In genomic region chr22:45772726-45773125, GRCh38 we compare ENCODE assay signal across 15 cellular contexts.
"Had no signal": no experiment of that assay in that cellular context is flagged by ENCODE, and none has a peak within 500 bp of the region (broad histone marks: within the 10 kb centered on the region; RNA-seq: fewer than 3 reads in every experiment).

No MANE protein-coding gene starts in this region.

- H3K27ac ChIP-seq: epithelial cell of prostate, heart left ventricle, stomach, testis, upper lobe of right lung had no signal

- H3K4me1 Mint-ChIP-seq: activated naive CD8-positive, alpha-beta T cell treated with anti-CD3 and anti-CD28 coated beads, Interleukin-2, amount 10 ng/mL, durations not matched to agents 7 days and 5 days had no signal

- H3K27me3 ChIP-seq: heart left ventricle, stomach, testis, upper lobe of right lung had no signal

- H3K36me3 ChIP-seq: upper lobe of right lung had no signal

- FAIRE-seq: bronchial epithelial cell, frontal cortex had no signal

- H3K9me3 Mint-ChIP-seq: activated CD8-positive, alpha-beta T cell treated with anti-CD3 and anti-CD28 coated beads for 36 hours; activated naive CD8-positive, alpha-beta T cell treated with anti-CD3 and anti-CD28 coated beads, Interleukin-2, amount 10 ng/mL, durations not matched to agents 7 days and 5 days; immature natural killer cell had no signal

- H3K27me3 Mint-ChIP-seq: activated CD8-positive, alpha-beta T cell treated with anti-CD3 and anti-CD28 coated beads for 36 hours; activated naive CD8-positive, alpha-beta T cell treated with anti-CD3 and anti-CD28 coated beads, Interleukin-2, amount 10 ng/mL, durations not matched to agents 7 days and 5 days had no signal

- H3K27ac Mint-ChIP-seq: activated CD8-positive, alpha-beta T cell treated with anti-CD3 and anti-CD28 coated beads for 36 hours; activated naive CD8-positive, alpha-beta T cell treated with anti-CD3 and anti-CD28 coated beads, Interleukin-2, amount 10 ng/mL, durations not matched to agents 7 days and 5 days; immature natural killer cell; nephron progenitor cell had no signal

- ATAC-seq: activated CD8-positive, alpha-beta T cell treated with anti-CD3 and anti-CD28 coated beads for 36 hours; heart left ventricle; sciatic nerve; upper lobe of right lung had no signal

- H3K4me3 Mint-ChIP-seq: activated CD8-positive, alpha-beta T cell treated with anti-CD3 and anti-CD28 coated beads for 36 hours; activated naive CD8-positive, alpha-beta T cell treated with anti-CD3 and anti-CD28 coated beads, Interleukin-2, amount 10 ng/mL, durations not matched to agents 7 days and 5 days; immature natural killer cell; nephron progenitor cell had no signal

- DNase-seq: activated CD4-positive, alpha-beta T cell treated with anti-CD3 and anti-CD28 coated beads for 48 hours; activated CD8-positive, alpha-beta T cell treated with anti-CD3 and anti-CD28 coated beads for 36 hours; activated naive CD8-positive, alpha-beta T cell treated with anti-CD3 and anti-CD28 coated beads, Interleukin-2, amount 10 ng/mL, durations not matched to agents 7 days and 5 days; anterior cingulate cortex; heart left ventricle; immature natural killer cell; nephron progenitor cell; stomach; T-helper 2 cell; testis; upper lobe of right lung had no signal

- H3K4me1 ChIP-seq: testis, upper lobe of right lung had no signal

- H3K9me3 ChIP-seq: testis, upper lobe of right lung had no signal

- H3K4me3 ChIP-seq: heart left ventricle, stomach, testis, upper lobe of right lung had no signal
